ENCODE assay signal across 7 cellular contexts in the genomic region with DNA sequence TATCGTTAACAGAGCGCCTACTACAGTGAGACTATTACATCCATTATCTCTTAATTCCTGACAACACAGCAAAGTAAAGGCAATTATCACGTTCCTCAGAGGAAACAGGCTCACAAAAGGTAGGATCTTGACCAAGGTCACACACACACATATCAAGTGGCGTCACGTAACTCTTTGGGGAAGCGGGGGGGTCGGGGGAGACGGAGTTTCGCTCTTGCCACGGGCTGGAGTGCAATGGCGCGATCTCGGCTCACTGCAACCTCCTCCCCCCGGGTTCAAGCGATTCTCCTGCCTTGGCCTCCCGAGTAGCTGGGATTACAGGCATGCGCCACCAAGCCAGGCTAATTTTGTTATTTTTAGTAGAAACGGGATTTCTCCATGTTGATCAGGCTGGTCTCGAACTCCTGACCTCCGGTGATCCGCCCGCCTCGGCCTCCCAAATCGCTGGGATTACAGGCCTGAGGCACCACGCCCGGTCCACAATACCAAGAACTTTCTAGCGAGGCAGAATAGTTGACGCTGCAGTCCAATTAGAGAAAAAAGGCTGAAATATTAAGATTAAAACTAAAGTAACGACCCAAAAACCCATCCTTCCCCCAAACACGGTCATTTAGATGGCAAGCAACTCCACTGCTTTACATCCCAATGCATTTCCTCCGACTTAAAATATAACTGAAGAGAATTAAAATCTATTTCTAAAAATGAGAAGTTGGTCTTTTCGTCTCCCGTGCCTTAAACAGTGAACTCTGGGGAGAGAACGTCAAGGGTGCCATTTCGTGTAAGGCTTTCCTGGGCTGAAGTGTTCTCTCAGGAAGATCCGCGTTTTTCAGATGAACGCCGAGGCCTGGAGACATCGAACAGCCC. TPM values are rescaled to one million over a fixed set of nuclear protein-coding genes. Genes with fewer than 3 reads are reported as not detected.
DNase-seq lines count a peak whose midpoint lies in the region; ATAC-seq and TF ChIP-seq lines count a peak whose summit lies in the region.

No MANE protein-coding gene starts in this region.

- ATAC-seq in psoas muscle (peak in 3 of 4 donors; percentile 18 to 35 (median 23)), HG03025 (IDR thresholded peaks at IDR 0.05; ENCODE audit: low FRiP score, unreplicated experiment) (no peak)

- DNase-seq in NT2/D1 (ENCODE audit: low read depth, low spot score) (no peak), activated T-helper 1 cell treated with Interleukin-2 at 50 U/mL for 16 hours (ENCODE audit: low read depth) (peak; percentile 31), germinal center (ENCODE audit: low spot score) (peak; percentile 13), psoas muscle (peak; percentile 60 to 69), G401 (ENCODE audit: low spot score) (no peak)

- H3K27me3 ChIP-seq in NT2/D1 (ENCODE audit: insufficient read depth, insufficient read length) (no peaks in the 10 kb centered on the region), psoas muscle (ENCODE audit: insufficient read depth in 3 of 3, low read length in 2 of 3) (no peaks in the 10 kb centered on the region)

- WGBS in psoas muscle, 3 donors = 1 to 2% (median 1%) methylated on average over 39 to 40 of the region's 40 CpGs

- TF ChIP-seq POLR2A in GM19099 (IDR thresholded peaks at IDR 0.05; ENCODE audit: extremely low read depth, insufficient read length, low read depth) = peak; percentile 16

- H3K9me3 ChIP-seq in NT2/D1 (ENCODE audit: insufficient read depth, low read length) (no peaks in the 10 kb centered on the region), psoas muscle (no peaks in the 10 kb centered on the region)

- intact Hi-C loops in psoas muscle (cut with DNase I) = loop anchor here (5.0 to 10.0 kb wide), 4 partner anchors 62 to 180 kb away; a partner anchor contains a TSS

- in situ Hi-C loops in G401 (cut with HindIII; ENCODE audit: low sequenced_read_pairs) = no loop called here

- no peaks in the 10 kb centered on the region for H3K4me1 ChIP-seq in NT2/D1 (ENCODE audit: insufficient read depth, insufficient read length)
- peaks cover 46% of the 10 kb centered on the region for H3K4me1 ChIP-seq in psoas muscle

- TF ChIP-seq CTCF in psoas muscle (IDR thresholded peaks at IDR 0.05) = no peak

- peak overlapping the region; percentile 99 for H3K9ac ChIP-seq in NT2/D1 (ENCODE audit: insufficient read length, low read depth)

- H3K4me3 ChIP-seq in NT2/D1 (ENCODE audit: insufficient read length, low read depth) (peak overlapping the region; percentile 95), psoas muscle (peak overlapping the region; percentile 87)

- H3K36me3 ChIP-seq in NT2/D1 (ENCODE audit: insufficient read depth, insufficient read length, low read length) (peaks cover 51% of the 10 kb centered on the region), psoas muscle (ENCODE audit: insufficient read depth in 1 of 2, low read depth in 1 of 2) (peaks cover 0 to 42% of the 10 kb centered on the region in 2 donors)

- peak overlapping the region; percentile 100 for H3K27ac ChIP-seq in psoas muscle

RNA-seq across cellular contexts. Expression of a gene that starts 1.1 kb away (rescaled TPM):
- 100 to 1,000 TPM; 127 to 173 (median 150) TPM for total RNA-seq in psoas muscle
- polyA plus RNA-seq in psoas muscle = 10 to 100 TPM; 41.4 to 87.7 (median 49.5) TPM
- 531 and 580 TPM in 2 replicates for total RNA-seq in G401 (2014; rRNA removed; shearing (Covaris generic))

RNA-seq across cellular contexts. Expression of a gene that starts 37.1 kb away (rescaled TPM):
- 1 to 10 TPM in 2 of 4 donors, under 1 TPM in 2; 0.80 to 1.9 (median 1.2) TPM for total RNA-seq in psoas muscle
- polyA plus RNA-seq in psoas muscle = 1 to 10 TPM in 1 of 3 donors, under 1 TPM in 2; 0.53 to 1.1 (median 0.75) TPM
- total RNA-seq in G401 (2014; rRNA removed; shearing (Covaris generic)) = 3.9 and 6.7 TPM in 2 replicates

RNA-seq across cellular contexts. Expression of a gene that starts 50.0 kb away (rescaled TPM):
- not detected for total RNA-seq in psoas muscle
- polyA plus RNA-seq in psoas muscle = under 1 TPM in 1 of 3 donors, not detected in 2; 0.01 TPM
- 37.9 and 38.6 TPM in 2 replicates for total RNA-seq in G401 (2014; rRNA removed; shearing (Covaris generic))

Comparison
In these comparisons a context has a peak if more than half of its experiments do, and no peak if none do; other contexts are left out.
1. DNase-seq: peak in activated T-helper 1 cell treated with Interleukin-2 at 50 U/mL for 16 hours (single experiment), germinal center (single experiment) and psoas muscle (2 of 2); none in NT2/D1 (single experiment) and G401 (single experiment).
2. RNA of a gene that starts 50.0 kb away (total RNA-seq): 37.9 to 38.6 TPM in G401; not detected in psoas muscle; every median in the first group is over 10 times any median in the second.